ENCODE assay signal across 9 cellular contexts in the genomic region with DNA sequence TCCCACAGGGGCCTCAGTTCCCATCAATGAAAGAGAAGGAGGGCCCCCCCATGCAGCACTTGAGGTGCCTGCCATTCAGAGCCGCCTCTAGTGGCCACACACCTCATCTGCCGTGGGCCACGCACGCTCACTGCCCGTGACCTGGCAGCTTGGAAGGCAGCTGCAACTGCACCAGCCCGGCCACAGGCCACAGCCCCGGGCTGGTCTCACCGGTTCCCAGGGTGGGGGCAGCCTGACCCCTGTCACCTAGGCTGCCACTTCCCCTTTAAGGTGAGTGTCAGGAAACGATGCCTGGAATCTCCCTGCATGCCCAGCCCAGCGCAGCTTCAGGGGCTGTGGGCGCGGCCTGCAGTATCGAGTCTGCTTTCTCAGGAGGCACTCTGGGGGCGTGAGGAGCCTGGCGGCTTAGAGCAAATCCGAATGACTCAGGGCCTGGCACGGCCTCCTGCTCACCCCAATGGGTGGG. TPM values are rescaled to one million over a fixed set of nuclear protein-coding genes. Genes with fewer than 3 reads are reported as not detected.
DNase-seq lines count a peak whose midpoint lies in the region; TF ChIP-seq lines count a peak whose summit lies in the region.
"Had no signal": no experiment of that assay in that cellular context is flagged by ENCODE, and none has a peak within 500 bp of the region (broad histone marks: within the 10 kb centered on the region; RNA-seq: fewer than 3 reads in every experiment).

No MANE protein-coding gene starts in this region.

- H3K36me3 Mint-ChIP-seq in endodermal cell (ENCODE audit: low read depth), result no peaks in the 10 kb centered on the region

- H3K27me3 Mint-ChIP-seq in endodermal cell (ENCODE audit: insufficient read depth), result no peaks in the 10 kb centered on the region

- no peak overlapping the region for H3K4me3 Mint-ChIP-seq in endodermal cell

- in situ Hi-C loops in GM13976 (cut with MboI; ENCODE audit: low sequenced_read_pairs, unreplicated experiment), result no loop called here

- intact Hi-C loops in colonic mucosa (cut with DNase I), result no loop called here

- TF ChIP-seq CTCF in endodermal cell (conservative IDR thresholded peaks at IDR 0.05) (peak; percentile 44), retinal pigment epithelial cell (conservative IDR thresholded peaks at IDR 0.05; ENCODE audit: low read depth, low read length) (peak; percentile 22), GM13976 (IDR thresholded peaks at IDR 0.05; ENCODE audit: borderline replicate concordance, control extremely low read depth, extremely low read depth, insufficient read depth, missing control alignments) (no peak), colonic mucosa (IDR thresholded peaks at IDR 0.05) (no peak)

- H3K27ac ChIP-seq in endodermal cell (ENCODE audit: low read depth, low read length), result no peak overlapping the region
- no peak overlapping the region for H3K27ac ChIP-seq in colonic mucosa

- no peak overlapping the region for H3K9ac ChIP-seq in endodermal cell (ENCODE audit: extremely low read depth, low read length, poor library complexity, severe bottlenecking)
- H3K9ac ChIP-seq in colonic mucosa (ENCODE audit: low read depth in 2 of 2, low read length in 2 of 2), result no peak overlapping the region

- no peaks in the 10 kb centered on the region for H3K36me3 ChIP-seq in endodermal cell (ENCODE audit: control insufficient read depth, insufficient read depth, low read length)
- H3K36me3 ChIP-seq in colonic mucosa, result no peaks in the 10 kb centered on the region

- no peaks in the 10 kb centered on the region for H3K9me3 Mint-ChIP-seq in endodermal cell

- WGBS in endodermal cell (ENCODE audit: insufficient coverage in 1 of 2, insufficient read length in 1 of 2), 2 experiments, result 88 to 91% methylated on average over 10 to 17 of the region's 17 CpGs

- H3K9me3 ChIP-seq in endodermal cell (ENCODE audit: control insufficient read depth, low read length) (no peaks in the 10 kb centered on the region), colonic mucosa (no peaks in the 10 kb centered on the region)

- H3K4me1 ChIP-seq in endodermal cell (ENCODE audit: control insufficient read depth, insufficient read depth, low read length), result no peaks in the 10 kb centered on the region
- peaks cover 9% of the 10 kb centered on the region for H3K4me1 ChIP-seq in colonic mucosa

- TF ChIP-seq EP300 in Ishikawa (IDR thresholded peaks at IDR 0.05; ENCODE audit: borderline replicate concordance), result peak; percentile 54

- H3K27ac Mint-ChIP-seq in endodermal cell, result peak overlapping the region; percentile 77

- DNase-seq in ELR (ENCODE audit: low read depth), result peak; percentile 66
- peak; percentile 90 for DNase-seq in endodermal cell
- DNase-seq in retinal pigment epithelial cell (ENCODE audit: low read depth), result peak; percentile 67
- DNase-seq in GM03348 (ENCODE audit: low spot score), result no peak
- DNase-seq in GM13976 (ENCODE audit: low spot score), result no peak
- DNase-seq in colonic mucosa, result no peak
- DNase-seq in NCI-H1105 (lab: John Stamatoyannopoulos, UW), result no peak
- DNase-seq: glutamatergic neuron had no signal

- no peak for TF ChIP-seq RAD21 in Ishikawa (IDR thresholded peaks at IDR 0.05; ENCODE audit: low read depth)

- peaks cover 2% of the 10 kb centered on the region for H3K4me1 Mint-ChIP-seq in endodermal cell

- H3K4me3 ChIP-seq in endodermal cell (ENCODE audit: low read length) (no peak overlapping the region), retinal pigment epithelial cell (ENCODE audit: low read length) (no peak overlapping the region), colonic mucosa (no peak overlapping the region)

- H3K27me3 ChIP-seq in endodermal cell (ENCODE audit: control insufficient read depth, insufficient read depth, low read length, poor library complexity, severe bottlenecking) (no peaks in the 10 kb centered on the region), colonic mucosa (no peaks in the 10 kb centered on the region)

TF ChIP-seq in Ishikawa, 13 proteins besides CTCF, POLR2A, EP300 and RAD21:
- TF ChIP-seq TEAD4 (IDR thresholded peaks at IDR 0.05) (peak; percentile 82), EGR1 (IDR thresholded peaks at IDR 0.05) (peak; percentile 45; the same call in 1 of the 2 replicates), NFIC (IDR thresholded peaks at IDR 0.05) (no peak), TCF12 (IDR thresholded peaks at IDR 0.05; ENCODE audit: low read depth) (peak; percentile 74), ZBTB7A (IDR thresholded peaks at IDR 0.05; ENCODE audit: low read depth) (peak; percentile 60), TAF1 (IDR thresholded peaks at IDR 0.05; ENCODE audit: low read depth) (no peak)
- TF ChIP-seq, protein P1, sequence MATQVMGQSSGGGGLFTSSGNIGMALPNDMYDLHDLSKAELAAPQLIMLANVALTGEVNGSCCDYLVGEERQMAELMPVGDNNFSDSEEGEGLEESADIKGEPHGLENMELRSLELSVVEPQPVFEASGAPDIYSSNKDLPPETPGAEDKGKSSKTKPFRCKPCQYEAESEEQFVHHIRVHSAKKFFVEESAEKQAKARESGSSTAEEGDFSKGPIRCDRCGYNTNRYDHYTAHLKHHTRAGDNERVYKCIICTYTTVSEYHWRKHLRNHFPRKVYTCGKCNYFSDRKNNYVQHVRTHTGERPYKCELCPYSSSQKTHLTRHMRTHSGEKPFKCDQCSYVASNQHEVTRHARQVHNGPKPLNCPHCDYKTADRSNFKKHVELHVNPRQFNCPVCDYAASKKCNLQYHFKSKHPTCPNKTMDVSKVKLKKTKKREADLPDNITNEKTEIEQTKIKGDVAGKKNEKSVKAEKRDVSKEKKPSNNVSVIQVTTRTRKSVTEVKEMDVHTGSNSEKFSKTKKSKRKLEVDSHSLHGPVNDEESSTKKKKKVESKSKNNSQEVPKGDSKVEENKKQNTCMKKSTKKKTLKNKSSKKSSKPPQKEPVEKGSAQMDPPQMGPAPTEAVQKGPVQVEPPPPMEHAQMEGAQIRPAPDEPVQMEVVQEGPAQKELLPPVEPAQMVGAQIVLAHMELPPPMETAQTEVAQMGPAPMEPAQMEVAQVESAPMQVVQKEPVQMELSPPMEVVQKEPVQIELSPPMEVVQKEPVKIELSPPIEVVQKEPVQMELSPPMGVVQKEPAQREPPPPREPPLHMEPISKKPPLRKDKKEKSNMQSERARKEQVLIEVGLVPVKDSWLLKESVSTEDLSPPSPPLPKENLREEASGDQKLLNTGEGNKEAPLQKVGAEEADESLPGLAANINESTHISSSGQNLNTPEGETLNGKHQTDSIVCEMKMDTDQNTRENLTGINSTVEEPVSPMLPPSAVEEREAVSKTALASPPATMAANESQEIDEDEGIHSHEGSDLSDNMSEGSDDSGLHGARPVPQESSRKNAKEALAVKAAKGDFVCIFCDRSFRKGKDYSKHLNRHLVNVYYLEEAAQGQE (IDR thresholded peaks at IDR 0.05; ENCODE audit: low read depth), result no peak
- TF ChIP-seq, protein P2, sequence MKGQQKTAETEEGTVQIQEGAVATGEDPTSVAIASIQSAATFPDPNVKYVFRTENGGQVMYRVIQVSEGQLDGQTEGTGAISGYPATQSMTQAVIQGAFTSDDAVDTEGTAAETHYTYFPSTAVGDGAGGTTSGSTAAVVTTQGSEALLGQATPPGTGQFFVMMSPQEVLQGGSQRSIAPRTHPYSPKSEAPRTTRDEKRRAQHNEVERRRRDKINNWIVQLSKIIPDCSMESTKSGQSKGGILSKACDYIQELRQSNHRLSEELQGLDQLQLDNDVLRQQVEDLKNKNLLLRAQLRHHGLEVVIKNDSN (IDR thresholded peaks at IDR 0.05), result no peak
- TF ChIP-seq, protein P3, sequence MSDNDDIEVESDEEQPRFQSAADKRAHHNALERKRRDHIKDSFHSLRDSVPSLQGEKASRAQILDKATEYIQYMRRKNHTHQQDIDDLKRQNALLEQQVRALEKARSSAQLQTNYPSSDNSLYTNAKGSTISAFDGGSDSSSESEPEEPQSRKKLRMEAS (IDR thresholded peaks at IDR 0.05), result peak; percentile 48; the same call in 1 of the 2 replicates
TF ChIP-seq in Ishikawa: peak in this region for 5.

RNA-seq across cellular contexts. Expression of gene MAB21L4, which starts 2.6 kb away (rescaled TPM):
- total RNA-seq in endodermal cell (under 1 TPM in 1 of 2 donors, not detected in 1; 0.31 TPM), colonic mucosa (10 to 100 TPM in 1 of 2 donors, 1 to 10 TPM in 1; 6.1 to 22.2 TPM)
- polyA plus RNA-seq in endodermal cell (2013, experiment 1 of 2), result not detected
- polyA plus RNA-seq in endodermal cell (2013, experiment 2 of 2), result not detected

RNA-seq across cellular contexts. Expression of gene CROCC2, which starts 12.7 kb away (rescaled TPM):
- not detected for total RNA-seq in endodermal cell
- not detected for polyA plus RNA-seq in endodermal cell (2013, experiment 1 of 2)
- not detected for polyA plus RNA-seq in endodermal cell (2013, experiment 2 of 2)
- under 1 TPM in 1 of 2 donors, not detected in 1; 0.05 TPM for total RNA-seq in colonic mucosa

RNA-seq across cellular contexts. Expression of gene AGXT, which starts 24.8 kb away (rescaled TPM):
- total RNA-seq in endodermal cell (under 1 TPM in 1 of 2 donors, not detected in 1; 0.31 TPM), colonic mucosa (1 to 10 TPM; 1.9 to 6.1 TPM)
- polyA plus RNA-seq in endodermal cell (2013, experiment 1 of 2), result not detected
- not detected for polyA plus RNA-seq in endodermal cell (2013, experiment 2 of 2)

Comparison
In these comparisons a context has a peak if more than half of its experiments do, and no peak if none do; other contexts are left out.
1. DNase-seq: peak in ELR (single experiment), endodermal cell (single experiment) and retinal pigment epithelial cell (single experiment); none in GM03348 (single experiment), GM13976 (single experiment), colonic mucosa (single experiment) and NCI-H1105 (single experiment).
2. CTCF ChIP-seq: peak in endodermal cell (single experiment) and retinal pigment epithelial cell (single experiment); none in GM13976 (single experiment) and colonic mucosa (single experiment).
3. RNA of gene MAB21L4, which starts 2.6 kb away (total RNA-seq): 6.1 to 22.2 TPM in colonic mucosa; 0.31 TPM in endodermal cell; every median in the first group is over 4 times any median in the second.